In the genomic region with DNA sequence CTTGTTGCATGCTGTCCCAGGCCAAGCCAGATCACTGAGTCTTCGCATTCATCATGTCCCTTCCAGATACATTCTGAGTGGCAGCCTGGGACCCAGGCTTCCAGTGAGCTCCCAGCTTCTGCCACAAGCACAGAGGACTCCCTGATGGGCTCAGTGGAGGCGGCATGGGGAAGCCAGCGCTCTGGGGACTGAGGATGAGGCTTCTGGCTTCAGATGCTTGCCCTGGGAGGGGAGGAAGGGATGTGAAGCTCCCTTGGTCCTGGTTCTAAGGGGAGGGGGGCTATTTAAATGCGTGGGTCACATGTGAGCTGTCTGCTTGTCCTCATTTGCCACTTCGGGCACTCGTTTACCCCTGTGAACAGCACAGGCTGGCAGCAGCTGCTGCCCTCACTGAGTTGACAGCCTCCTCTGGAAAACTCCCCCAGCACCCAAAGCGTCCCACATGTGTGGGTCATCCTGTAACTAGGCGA, we compare ENCODE assay signal across 9 cellular contexts.
DNase-seq lines count a peak whose midpoint lies in the region; ATAC-seq and TF ChIP-seq lines count a peak whose summit lies in the region.
"Had no signal": no experiment of that assay in that cellular context is flagged by ENCODE, and none has a peak within 500 bp of the region (broad histone marks: within the 10 kb centered on the region; RNA-seq: fewer than 3 reads in every experiment).

No MANE protein-coding gene starts in this region.

- no peak overlapping the region; the same call in 1 of the 2 replicates for H2BK20ac ChIP-seq in IMR-90 (ENCODE audit: low read depth, low read length)

- CTCF ChIA-PET in IMR-90 (lab: Yijun Ruan, JAX): no interaction called here

- no peak overlapping the region; the same call in 1 of the 2 replicates for H2AK5ac ChIP-seq in IMR-90 (ENCODE audit: low read depth, low read length)

- H4K8ac ChIP-seq in IMR-90 (ENCODE audit: low read depth in 2 of 2, low read length in 2 of 2): no peak overlapping the region

- H3K18ac ChIP-seq in IMR-90 (ENCODE audit: low read depth, low read length): no peak overlapping the region; the same call in 1 of the 2 replicates

- no peak overlapping the region for H3K9ac ChIP-seq in IMR-90 (ENCODE audit: low read depth, low read length)
- no peak overlapping the region for H3K9ac ChIP-seq in endodermal cell (ENCODE audit: extremely low read depth, low read length, poor library complexity, severe bottlenecking)

- no peak overlapping the region for H2AFZ ChIP-seq in IMR-90 (replicated peaks; ENCODE audit: low read length, poor library complexity)

- H2AK9ac ChIP-seq in IMR-90 (replicated peaks; ENCODE audit: low read depth, low read length, poor library complexity): no peak overlapping the region

- no peak overlapping the region for H2BK15ac ChIP-seq in IMR-90 (ENCODE audit: low read depth, low read length)

- no peak overlapping the region for H3K4me2 ChIP-seq in IMR-90 (ENCODE audit: low read depth, low read length)

- peaks cover 6% of the 10 kb centered on the region for H3K36me3 Mint-ChIP-seq in endodermal cell (ENCODE audit: low read depth)
- H3K36me3 Mint-ChIP-seq in endothelial cell (ENCODE audit: low read depth, unreplicated experiment): peaks cover 4% of the 10 kb centered on the region

- no peak overlapping the region for H2BK5ac ChIP-seq in IMR-90 (ENCODE audit: low read depth, low read length, poor library complexity, severe bottlenecking)

- H3K27ac Mint-ChIP-seq in endodermal cell (no peak overlapping the region), endothelial cell (ENCODE audit: unreplicated experiment) (no peak overlapping the region)

- H4K20me1 ChIP-seq in IMR-90 (ENCODE audit: insufficient read depth, low read length): no peaks in the 10 kb centered on the region

- in situ Hi-C loops in IMR-90 (cut with MboI; ENCODE audit: low sequenced_read_pairs): no loop called here

- H3K36me3 ChIP-seq in IMR-90 (ENCODE audit: control insufficient read depth, insufficient read depth, low read length) (no peaks in the 10 kb centered on the region), endodermal cell (ENCODE audit: control insufficient read depth, insufficient read depth, low read length) (no peaks in the 10 kb centered on the region)

- no CpG with 5 or more reads among the region's 8 CpGs for WGBS in IMR-90 (ENCODE audit: extremely low coverage in 2 of 2, insufficient read length in 1 of 2), 2 experiments
- WGBS in endodermal cell (ENCODE audit: insufficient coverage in 1 of 2, insufficient read length in 1 of 2), 2 experiments: 85 to 86% methylated on average over 2 to 8 of the region's 8 CpGs

- POLR2A ChIA-PET in IMR-90 (lab: Charles Lee; ENCODE audit: unreplicated experiment): no interaction called here

- H2BK120ac ChIP-seq in IMR-90 (ENCODE audit: low read depth, low read length): no peak overlapping the region

- peaks cover 7% of the 10 kb centered on the region; the same call in 1 of the 2 replicates for H3K4me1 ChIP-seq in IMR-90 (ENCODE audit: control insufficient read depth, insufficient read depth, low read length)
- H3K4me1 ChIP-seq in endodermal cell (ENCODE audit: control insufficient read depth, insufficient read depth, low read length): peaks cover 4% of the 10 kb centered on the region

- H3K9me3 Mint-ChIP-seq in endodermal cell (no peaks in the 10 kb centered on the region), endothelial cell (ENCODE audit: unreplicated experiment) (no peaks in the 10 kb centered on the region)

- no peak overlapping the region for H4K91ac ChIP-seq in IMR-90 (ENCODE audit: insufficient read depth, low read depth, low read length)

- H3K27me3 Mint-ChIP-seq in endodermal cell (ENCODE audit: insufficient read depth) (peaks cover 3% of the 10 kb centered on the region), endothelial cell (ENCODE audit: unreplicated experiment) (peaks cover 6% of the 10 kb centered on the region)

- peak overlapping the region; percentile 34 for H3K14ac ChIP-seq in IMR-90 (replicated peaks; ENCODE audit: low read depth, low read length)

- no peak overlapping the region for H3K23ac ChIP-seq in IMR-90 (ENCODE audit: low read depth, low read length)

- peak; percentile 33 for ATAC-seq in GM21515 (IDR thresholded peaks at IDR 0.05; ENCODE audit: unreplicated experiment)
- ATAC-seq in IMR-90 (ENCODE audit: low read depth): no peak
- ATAC-seq: HCT116 had no signal

- no peaks in the 10 kb centered on the region for H3K79me1 ChIP-seq in IMR-90 (ENCODE audit: low read depth in 1 of 2, low read length in 2 of 2)

- H4K5ac ChIP-seq in IMR-90 (ENCODE audit: low read depth, low read length): no peak overlapping the region

- no peak for DNase-seq in GM12864 (ENCODE audit: low read depth)
- DNase-seq in IMR-90: no peak
- DNase-seq in endodermal cell: peak; percentile 58
- no peak for DNase-seq in NCI-H2107 treated with DMSO at 0.1 percent for 48 hours (lab: John Stamatoyannopoulos, UW; ENCODE audit: unreplicated experiment)
- DNase-seq in DMS79 (lab: John Stamatoyannopoulos, UW): no peak
- no peak for DNase-seq in endothelial cell (ENCODE audit: low spot score)
- DNase-seq in NCI-H2029 (lab: John Stamatoyannopoulos, UW): no peak

- no peak overlapping the region for H3K27ac ChIP-seq in IMR-90 (ENCODE audit: insufficient read depth, low read length)
- no peak overlapping the region for H3K27ac ChIP-seq in endodermal cell (ENCODE audit: low read depth, low read length)

- no peak overlapping the region for H3K4ac ChIP-seq in IMR-90 (ENCODE audit: low read depth, low read length)

- peaks cover 6% of the 10 kb centered on the region; the same call in 1 of the 2 replicates for H3K9me1 ChIP-seq in IMR-90 (ENCODE audit: insufficient read depth, low read length)

- H3K4me1 Mint-ChIP-seq in endodermal cell (peaks cover 20% of the 10 kb centered on the region), endothelial cell (ENCODE audit: unreplicated experiment) (no peaks in the 10 kb centered on the region)

- intact Hi-C loops in IMR-90 (cut with micrococcal nuclease): no loop called here

- H3K4me3 ChIP-seq in GM12864 (ENCODE audit: low read depth, low read length) (peak overlapping the region; percentile 29), IMR-90 (ENCODE audit: insufficient read depth, low read depth, low read length) (no peak overlapping the region), endodermal cell (ENCODE audit: low read length) (no peak overlapping the region)

- no peak for TF ChIP-seq CTCF in GM12864 (IDR thresholded peaks at IDR 0.05; ENCODE audit: low read depth, low read length, missing control alignments)
- TF ChIP-seq CTCF in IMR-90 (conservative IDR thresholded peaks at IDR 0.05; ENCODE audit: low read depth, low read length): no peak
- no peak for TF ChIP-seq CTCF in endodermal cell (conservative IDR thresholded peaks at IDR 0.05)
- TF ChIP-seq CTCF in endothelial cell (IDR thresholded peaks at IDR 0.05; ENCODE audit: unreplicated experiment): no peak

- BruUV-seq in IMR-90 (replicated peaks; lab: Mats Ljungman, UMichigan): no TSS peak

- H3K56ac ChIP-seq in IMR-90 (ENCODE audit: extremely low read depth, insufficient read depth, low read length): no peak overlapping the region

- H3K4me3 Mint-ChIP-seq in endodermal cell (no peak overlapping the region), endothelial cell (ENCODE audit: unreplicated experiment) (no peak overlapping the region)

- TF ChIP-seq POLR2A in IMR-90 (IDR thresholded peaks at IDR 0.05; ENCODE audit: low read depth, low read length): no peak

- H3K9me3 ChIP-seq in IMR-90 (ENCODE audit: control insufficient read depth, insufficient read depth, low read length): no peaks in the 10 kb centered on the region
- H3K9me3 ChIP-seq in endodermal cell (ENCODE audit: control insufficient read depth, low read length): no peaks in the 10 kb centered on the region

- dilution Hi-C loops in IMR-90 (cut with HindIII; ENCODE audit: low sequenced_read_pairs, unreplicated experiment): no loop called here

- no peaks in the 10 kb centered on the region for H3K27me3 ChIP-seq in IMR-90 (ENCODE audit: control insufficient read depth, insufficient read depth, low read length)
- H3K27me3 ChIP-seq in endodermal cell (ENCODE audit: control insufficient read depth, insufficient read depth, low read length, poor library complexity, severe bottlenecking): no peaks in the 10 kb centered on the region

- TF ChIP-seq RAD21 in IMR-90 (IDR thresholded peaks at IDR 0.05; ENCODE audit: low read length): no peak

TF ChIP-seq in IMR-90, 13 proteins besides CTCF, POLR2A, EP300 and RAD21:
- TF ChIP-seq, protein P1, sequence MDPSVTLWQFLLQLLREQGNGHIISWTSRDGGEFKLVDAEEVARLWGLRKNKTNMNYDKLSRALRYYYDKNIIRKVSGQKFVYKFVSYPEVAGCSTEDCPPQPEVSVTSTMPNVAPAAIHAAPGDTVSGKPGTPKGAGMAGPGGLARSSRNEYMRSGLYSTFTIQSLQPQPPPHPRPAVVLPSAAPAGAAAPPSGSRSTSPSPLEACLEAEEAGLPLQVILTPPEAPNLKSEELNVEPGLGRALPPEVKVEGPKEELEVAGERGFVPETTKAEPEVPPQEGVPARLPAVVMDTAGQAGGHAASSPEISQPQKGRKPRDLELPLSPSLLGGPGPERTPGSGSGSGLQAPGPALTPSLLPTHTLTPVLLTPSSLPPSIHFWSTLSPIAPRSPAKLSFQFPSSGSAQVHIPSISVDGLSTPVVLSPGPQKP (IDR thresholded peaks at IDR 0.05; ENCODE audit: borderline replicate concordance, low read depth, low read length): no peak
- TF ChIP-seq SMC3 (IDR thresholded peaks at IDR 0.05; ENCODE audit: low read depth, low read length): no peak
- TF ChIP-seq, protein P2, sequence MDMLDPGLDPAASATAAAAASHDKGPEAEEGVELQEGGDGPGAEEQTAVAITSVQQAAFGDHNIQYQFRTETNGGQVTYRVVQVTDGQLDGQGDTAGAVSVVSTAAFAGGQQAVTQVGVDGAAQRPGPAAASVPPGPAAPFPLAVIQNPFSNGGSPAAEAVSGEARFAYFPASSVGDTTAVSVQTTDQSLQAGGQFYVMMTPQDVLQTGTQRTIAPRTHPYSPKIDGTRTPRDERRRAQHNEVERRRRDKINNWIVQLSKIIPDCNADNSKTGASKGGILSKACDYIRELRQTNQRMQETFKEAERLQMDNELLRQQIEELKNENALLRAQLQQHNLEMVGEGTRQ (IDR thresholded peaks at IDR 0.05; ENCODE audit: low read depth, low read length): no peak
- no peak for TF ChIP-seq MAZ (IDR thresholded peaks at IDR 0.05; ENCODE audit: borderline replicate concordance, low read depth, low read length)
- TF ChIP-seq FOS (IDR thresholded peaks at IDR 0.05; ENCODE audit: low read depth, low read length): no peak
- no peak for TF ChIP-seq BHLHE40 (IDR thresholded peaks at IDR 0.05; ENCODE audit: low read depth, low read length)
- TF ChIP-seq NFE2L2 (IDR thresholded peaks at IDR 0.05; ENCODE audit: low read depth, low read length): no peak
